8 cellular contexts compared by ENCODE assay signal in genomic region chr5:175658299-175659145, GRCh38. TPM values are rescaled to one million over a fixed set of nuclear protein-coding genes. Genes with fewer than 3 reads are reported as not detected.
A peak's percentile ranks its signal among the peaks of the same experiment; 100 is the strongest.
DNase-seq lines count a peak whose midpoint lies in the region; TF ChIP-seq lines count a peak whose summit lies in the region.

No MANE protein-coding gene starts in this region.

- H3K27ac Mint-ChIP-seq in Calu3 (ENCODE audit: unreplicated experiment), result no peak overlapping the region

- intact Hi-C loops in Calu3 (cut with micrococcal nuclease; ENCODE audit: unreplicated experiment), result no loop called here

- H3K27ac ChIP-seq in SJCRH30, result no peak overlapping the region

- CTCF ChIA-PET in Calu3 (lab: Charles Lee), result no interaction called here

- H3K27me3 Mint-ChIP-seq in Calu3 (ENCODE audit: unreplicated experiment), result peaks cover 49% of the 10 kb centered on the region

- H3K9me3 Mint-ChIP-seq in Calu3 (ENCODE audit: low read depth, unreplicated experiment), result no peaks in the 10 kb centered on the region

- H3K27me3 ChIP-seq in iPS-15b (ENCODE audit: control insufficient read depth, insufficient read depth, low read length), result peaks cover 17% of the 10 kb centered on the region
- H3K27me3 ChIP-seq in SJCRH30, result no peaks in the 10 kb centered on the region

- no peaks in the 10 kb centered on the region for H3K36me3 Mint-ChIP-seq in Calu3 (ENCODE audit: insufficient read depth, unreplicated experiment)

- peak overlapping the region; percentile 91 for H3K4me3 ChIP-seq in iPS-15b (ENCODE audit: low read depth, low read length)
- H3K4me3 ChIP-seq in SJCRH30, result no peak overlapping the region

- H3K9ac ChIP-seq in iPS-15b (ENCODE audit: low read depth, low read length), result no peak overlapping the region

- peaks cover 3% of the 10 kb centered on the region for H3K4me1 ChIP-seq in iPS-15b (ENCODE audit: control insufficient read depth, insufficient read depth, low read length)
- H3K4me1 ChIP-seq in SJCRH30, result no peaks in the 10 kb centered on the region

- H3K36me3 ChIP-seq in iPS-15b (ENCODE audit: control insufficient read depth, insufficient read depth, low read length) (no peaks in the 10 kb centered on the region), SJCRH30 (no peaks in the 10 kb centered on the region)

- BruUV-seq in Calu3 (replicated peaks; lab: Mats Ljungman, UMichigan), result no TSS peak

- H3K4me3 Mint-ChIP-seq in Calu3 (ENCODE audit: low read depth, unreplicated experiment), result no peak overlapping the region

- DNase-seq in M059J (ENCODE audit: low read depth) (peak; percentile 5), kidney glomerular epithelial cell (lab: John Stamatoyannopoulos, UW) (no peak), Calu3 (no peak), middle frontal gyrus (ENCODE audit: extremely low spot score, low spot score) (no peak), SJCRH30 (no peak)
- peak; percentile 54 to 61 for DNase-seq in activated T-cell treated with anti-CD3 and anti-CD28 coated beads, Interleukin-2, amount 50 U/mL, for 48 hours
- peak; percentile 44 to 50 for DNase-seq in stimulated activated CD4-positive, alpha-beta T cell treated with anti-CD3 and anti-CD28 coated beads, Interleukin-2, amount 100 ng/mL, for 24 hours

- no peaks in the 10 kb centered on the region for H3K4me1 Mint-ChIP-seq in Calu3 (ENCODE audit: low read depth, unreplicated experiment)

- TF ChIP-seq CTCF in Calu3 (IDR thresholded peaks at IDR 0.05; ENCODE audit: unreplicated experiment), result no peak

- H3K9me3 ChIP-seq in iPS-15b (ENCODE audit: control insufficient read depth, insufficient read depth, low read length) (no peaks in the 10 kb centered on the region), SJCRH30 (replicated peaks) (no peaks in the 10 kb centered on the region)

RNA-seq across cellular contexts. Expression of gene HRH2, which starts 0.7 kb away (rescaled TPM):
- total RNA-seq in M059J (2014; rRNA removed; shearing (Covaris generic)), result 0.20 and 0.32 TPM in 2 replicates
- total RNA-seq in Calu3 (2022), result not detected in 2 replicates
- total RNA-seq in SJCRH30 (2014; rRNA removed; shearing (Covaris generic)), result 0.15 TPM in 1 of 2 replicates, not detected in the other

Comparison
In these comparisons a context has a peak if more than half of its experiments do, and no peak if none do; other contexts are left out.
1. DNase-seq: peak in M059J (single experiment), activated T-cell treated with anti-CD3 and anti-CD28 coated beads, Interleukin-2, amount 50 U/mL, for 48 hours (2 of 2) and stimulated activated CD4-positive, alpha-beta T cell treated with anti-CD3 and anti-CD28 coated beads, Interleukin-2, amount 100 ng/mL, for 24 hours (2 of 2); none in kidney glomerular epithelial cell (single experiment), Calu3 (single experiment), middle frontal gyrus (single experiment) and SJCRH30 (0 of 2).